ENCODE assay signal across 9 cellular contexts in the genomic region with DNA sequence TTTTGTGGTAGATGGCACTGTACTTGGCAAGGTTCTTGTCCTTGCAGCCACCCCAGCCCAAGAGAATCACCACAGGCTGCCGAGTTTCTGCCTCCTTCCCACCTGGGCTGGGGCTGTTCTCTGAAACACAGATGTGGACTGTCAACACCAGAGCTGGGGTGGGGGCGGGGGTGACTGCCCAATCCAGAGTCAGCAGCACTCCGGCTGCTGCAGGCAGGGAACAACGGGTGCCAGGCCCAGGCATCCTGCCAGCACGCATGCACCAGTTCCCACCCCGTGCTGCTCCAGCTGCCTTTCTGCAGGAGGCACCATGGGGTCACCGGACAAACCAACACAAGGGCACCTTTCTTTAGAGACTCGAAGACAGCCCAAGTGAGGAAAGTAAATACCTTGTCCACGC. TPM values are rescaled to one million over a fixed set of nuclear protein-coding genes. Genes with fewer than 3 reads are reported as not detected.
DNase-seq lines count a peak whose midpoint lies in the region; ATAC-seq and FAIRE-seq lines count a peak whose summit lies in the region.
"Had no signal": no experiment of that assay in that cellular context is flagged by ENCODE, and none has a peak within 500 bp of the region (broad histone marks: within the 10 kb centered on the region; RNA-seq: fewer than 3 reads in every experiment).

No MANE protein-coding gene starts in this region.

- peak; percentile 86 for DNase-seq in Right ventricle myocardium inferior (ENCODE audit: missing footprints)
- no peak for DNase-seq in cardiac septum (ENCODE audit: low spot score)
- DNase-seq in cortex of kidney (lab: John Stamatoyannopoulos, UW), result peak; percentile 60
- peak; percentile 44 for DNase-seq in middle frontal gyrus (ENCODE audit: extremely low spot score, low spot score)
- no peak for DNase-seq in GM19239 (ENCODE audit: insufficient read length, low spot score)
- DNase-seq in stimulated activated CD4-positive, alpha-beta T cell treated with anti-CD3 and anti-CD28 coated beads, Interleukin-2, amount 100 ng/mL, for 24 hours, result no peak
- DNase-seq in SKM-1 treated with dmso at 0.1 percent for 144 hours (lab: John Stamatoyannopoulos, UW; ENCODE audit: unreplicated experiment), result no peak
- DNase-seq: activated T-cell treated with anti-CD3 and anti-CD28 coated beads for 4 hours had no signal

- FAIRE-seq in GM19239 (lab: Jason Lieb, UNC), result no peak

- peak; percentile 87 for ATAC-seq in Right ventricle myocardium inferior
- ATAC-seq in HG02938 (IDR thresholded peaks at IDR 0.05; ENCODE audit: unreplicated experiment), result no peak

- intact Hi-C loops in Right ventricle myocardium inferior (cut with DNase I), result no loop called here
- intact Hi-C loops in cardiac septum (cut with DNase I), result no loop called here

RNA-seq across cellular contexts. Expression of a gene that starts 14.1 kb away (rescaled TPM):
- total RNA-seq in Right ventricle myocardium inferior (11.8 TPM), cardiac septum (9.8 TPM)

RNA-seq across cellular contexts. Expression of a gene that starts 14.3 kb away (rescaled TPM):
- total RNA-seq in Right ventricle myocardium inferior (0.78 TPM), cardiac septum (0.70 TPM)

Comparison
In these comparisons a context has a peak if more than half of its experiments do, and no peak if none do; other contexts are left out.
1. DNase-seq: peak in Right ventricle myocardium inferior (single experiment), cortex of kidney (single experiment) and middle frontal gyrus (single experiment); none in cardiac septum (single experiment), GM19239 (single experiment), stimulated activated CD4-positive, alpha-beta T cell treated with anti-CD3 and anti-CD28 coated beads, Interleukin-2, amount 100 ng/mL, for 24 hours (0 of 2) and SKM-1 treated with dmso at 0.1 percent for 144 hours (single experiment).